25 cellular contexts compared by ENCODE assay signal in the genomic region with DNA sequence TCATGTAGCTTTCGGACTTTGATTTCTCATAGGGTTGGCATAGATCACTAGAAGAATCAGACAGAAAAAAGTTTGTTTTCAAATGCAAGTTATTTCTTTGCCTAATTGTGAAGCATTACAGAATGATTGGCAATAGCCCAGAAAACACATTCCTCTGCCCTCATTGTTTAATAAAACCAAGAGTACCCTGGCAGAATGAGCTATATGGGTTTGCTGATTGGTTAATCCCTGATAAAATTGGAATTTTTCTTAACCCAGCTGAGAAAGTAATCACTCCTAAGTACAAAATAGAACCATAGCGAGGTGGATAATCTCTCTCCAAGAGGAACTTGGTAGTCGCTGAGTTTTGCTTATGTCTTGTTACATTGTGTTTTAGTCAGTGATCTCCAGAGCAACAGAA. TPM values are rescaled to one million over a fixed set of nuclear protein-coding genes. Genes with fewer than 3 reads are reported as not detected.
DNase-seq lines count a peak whose midpoint lies in the region; ATAC-seq, FAIRE-seq and TF ChIP-seq lines count a peak whose summit lies in the region.
"Had no signal": no experiment of that assay in that cellular context is flagged by ENCODE, and none has a peak within 500 bp of the region (broad histone marks: within the 10 kb centered on the region; RNA-seq: fewer than 3 reads in every experiment).

No MANE protein-coding gene starts in this region.

- peaks cover 5% of the 10 kb centered on the region for H3K36me3 Mint-ChIP-seq in MCF 10A (ENCODE audit: insufficient read depth, unreplicated experiment)
- no peaks in the 10 kb centered on the region for H3K36me3 Mint-ChIP-seq in natural killer cell
- H3K36me3 Mint-ChIP-seq: IgD-negative memory B cell had no signal

- H3K4me1 Mint-ChIP-seq in MCF 10A (ENCODE audit: insufficient read depth, unreplicated experiment), result no peaks in the 10 kb centered on the region
- H3K4me1 Mint-ChIP-seq in natural killer cell, result no peaks in the 10 kb centered on the region

- no peak overlapping the region for H3K9ac ChIP-seq in mammary epithelial cell (ENCODE audit: insufficient read depth, low read length)
- H3K9ac ChIP-seq in fibroblast of lung (ENCODE audit: insufficient read depth, low read length), result no peak overlapping the region
- H3K9ac ChIP-seq: GM23248 had no signal

- H3K27me3 Mint-ChIP-seq in MCF 10A (ENCODE audit: insufficient read depth, unreplicated experiment) (no peaks in the 10 kb centered on the region), natural killer cell (ENCODE audit: low read depth in 2 of 2) (peaks cover 4 to 13% of the 10 kb centered on the region in 2 donors)

- H3K4me1 ChIP-seq in mammary epithelial cell (ENCODE audit: insufficient read depth, low read length) (no peaks in the 10 kb centered on the region), fibroblast of lung (ENCODE audit: control insufficient read depth, extremely low read depth, insufficient read depth, low read length) (no peaks in the 10 kb centered on the region)

- intact Hi-C loops in MCF 10A (cut with micrococcal nuclease), result no loop called here
- intact Hi-C loops in mammary epithelial cell (cut with micrococcal nuclease), result no loop called here
- intact Hi-C loops in natural killer cell (cut with micrococcal nuclease), result no loop called here

- in situ Hi-C loops in mammary epithelial cell (cut with MboI; ENCODE audit: low sequenced_read_pairs in 2 of 2), result no loop called here

- H3K9me3 ChIP-seq in mammary epithelial cell (replicated peaks; ENCODE audit: insufficient read depth, low read length) (no peaks in the 10 kb centered on the region), fibroblast of lung (ENCODE audit: control insufficient read depth, insufficient read depth, low read depth, low read length) (no peaks in the 10 kb centered on the region)

- WGBS in mammary epithelial cell (ENCODE audit: low coverage, missing lambda C conversion rate), result 66% methylated on average over 3 of the region's 3 CpGs

- FAIRE-seq in frontal cortex (lab: Jason Lieb, UNC), result no peak

- H3K4me3 ChIP-seq in mammary epithelial cell (replicated peaks in 1 of 3; ENCODE audit: insufficient read depth in 1 of 3, low read depth in 2 of 3, low read length in 3 of 3) (no peak overlapping the region), fibroblast of lung (replicated peaks in 1 of 4; ENCODE audit: control extremely low read depth in 1 of 4, insufficient read depth in 1 of 4, low read depth in 3 of 4, low read length in 4 of 4) (no peak overlapping the region)
- H3K4me3 ChIP-seq: GM23248 had no signal

- CTCF ChIA-PET in MCF 10A (lab: Yijun Ruan, JAX) (interaction anchor here (0.6 to 1.6 kb wide), 3 partner anchors 65 to 241 kb away, joined by 3 to 6 read pairs (median 3); no protein-coding TSS in a partner anchor), mammary epithelial cell (lab: Charles Lee; ENCODE audit: low non-redundant PET) (no interaction called here)

- H3K4me3 Mint-ChIP-seq in MCF 10A (ENCODE audit: unreplicated experiment) (no peak overlapping the region), natural killer cell (no peak overlapping the region)
- H3K4me3 Mint-ChIP-seq: H9, IgD-negative memory B cell had no signal

- H3K79me2 ChIP-seq in mammary epithelial cell (ENCODE audit: insufficient read depth, low read length) (no peaks in the 10 kb centered on the region), fibroblast of lung (ENCODE audit: control insufficient read depth, insufficient read depth, low read length) (no peaks in the 10 kb centered on the region)

- H3K27ac ChIP-seq in mammary epithelial cell (ENCODE audit: insufficient read depth, low read depth, low read length), result no peak overlapping the region
- no peak overlapping the region for H3K27ac ChIP-seq in fibroblast of lung (ENCODE audit: insufficient read depth, low read length)
- H3K27ac ChIP-seq: GM23248, RWPE1 had no signal

- POLR2A ChIA-PET in MCF 10A (lab: Yijun Ruan, JAX), result no interaction called here

- H3K27me3 ChIP-seq in mammary epithelial cell (ENCODE audit: insufficient read depth, low read length) (peaks cover 1% of the 10 kb centered on the region), fibroblast of lung (ENCODE audit: control insufficient read depth, insufficient read depth, low read length) (no peaks in the 10 kb centered on the region)

- no peaks in the 10 kb centered on the region for H3K9me3 Mint-ChIP-seq in MCF 10A (ENCODE audit: unreplicated experiment)
- H3K9me3 Mint-ChIP-seq in natural killer cell, result no peaks in the 10 kb centered on the region
- H3K9me3 Mint-ChIP-seq: H9, IgD-negative memory B cell had no signal

- H3K4me2 ChIP-seq in mammary epithelial cell (ENCODE audit: insufficient read depth, low read depth, low read length) (no peak overlapping the region), fibroblast of lung (ENCODE audit: extremely low read depth, insufficient read depth, low read length) (no peak overlapping the region)

- BruUV-seq in MCF 10A (replicated peaks; lab: Mats Ljungman, UMichigan), result no TSS peak
- no TSS peak for BruUV-seq in mammary epithelial cell (replicated peaks; lab: Mats Ljungman, UMichigan)

- H3K36me3 ChIP-seq in mammary epithelial cell (ENCODE audit: insufficient read depth, low read length), result no peaks in the 10 kb centered on the region
- H3K36me3 ChIP-seq in fibroblast of lung (ENCODE audit: control insufficient read depth, insufficient read depth, low read length), result no peaks in the 10 kb centered on the region

- peak overlapping the region; percentile 26 for H3K27ac Mint-ChIP-seq in MCF 10A (ENCODE audit: low read depth, unreplicated experiment)
- H3K27ac Mint-ChIP-seq in natural killer cell, result no peak overlapping the region
- H3K27ac Mint-ChIP-seq: H9, IgD-negative memory B cell had no signal

- no peak for DNase-seq in MCF 10A (ENCODE audit: unreplicated experiment)
- DNase-seq in mammary epithelial cell, result no peak
- DNase-seq in astrocyte of the hippocampus (ENCODE audit: low read depth, low spot score), result peak; percentile 65
- peak; percentile 47 to 72 for DNase-seq in fibroblast of lung (ENCODE audit: low read depth in 2 of 2)
- no peak for DNase-seq in DMS114 treated with DMSO at 0.1 percent for 48 hours (lab: John Stamatoyannopoulos, UW; ENCODE audit: unreplicated experiment)
- no peak for DNase-seq in frontal cortex (ENCODE audit: low spot score in 2 of 2)
- no peak for DNase-seq in foreskin melanocyte
- DNase-seq in natural killer cell, result no peak
- DNase-seq: 8988T, Calu3, DMS153, GM23248, H9, NCI-H1092, NCI-H1436, NCI-H187, NCI-H2081 treated with DMSO at 0.1 percent for 48 hours, NCI-H2171, NCI-H446 treated with DMSO at 0.1 percent for 48 hours, NCI-H526, NCI-H82, SHP77 had no signal

- TF ChIP-seq CTCF in MCF 10A (IDR thresholded peaks at IDR 0.05; ENCODE audit: unreplicated experiment) (no peak), mammary epithelial cell (conservative IDR thresholded peaks at IDR 0.05 in 1 of 2, IDR thresholded peaks at IDR 0.05 in 1 of 2; ENCODE audit: extremely low read depth in 1 of 2, insufficient read depth in 1 of 2, low read depth in 1 of 2, low read length in 2 of 2) (no peak), fibroblast of lung (conservative IDR thresholded peaks at IDR 0.05 in 1 of 2, IDR thresholded peaks at IDR 0.05 in 1 of 2; ENCODE audit: low read depth in 1 of 2, low read length in 2 of 2) (no peak), natural killer cell (IDR thresholded peaks at IDR 0.05) (no peak)

- ATAC-seq in natural killer cell, result no peak
- ATAC-seq: Panc1 had no signal

- dilution Hi-C loops in mammary epithelial cell (cut with HindIII; ENCODE audit: low sequenced_read_pairs), result no loop called here

- no peak overlapping the region for H2AFZ ChIP-seq in mammary epithelial cell (ENCODE audit: low read depth, low read length)
- no peak overlapping the region for H2AFZ ChIP-seq in fibroblast of lung (ENCODE audit: low read length)
- H2AFZ ChIP-seq: GM23248 had no signal

- no peaks in the 10 kb centered on the region for H4K20me1 ChIP-seq in mammary epithelial cell (ENCODE audit: insufficient read depth, low read length)
- no peaks in the 10 kb centered on the region for H4K20me1 ChIP-seq in fibroblast of lung (ENCODE audit: control insufficient read depth, extremely low read depth, insufficient read depth, low read length)

RNA-seq across cellular contexts. Expression of a gene that starts 30.9 kb away (rescaled TPM):
- total RNA-seq in MCF 10A (2022) (30.0 and 40.5 TPM in 2 replicates), mammary epithelial cell (10 to 100 TPM; 16.2 to 17.8 TPM), fibroblast of lung (3.1 and 28.4 TPM in 2 replicates), frontal cortex (4.5 TPM), natural killer cell (1 to 10 TPM in 1 of 3 donors, under 1 TPM in 2; 0.52 to 7.0 (median 0.89) TPM)
- polyA plus RNA-seq in mammary epithelial cell (7.5 TPM), fibroblast of lung (8.2 and 13.0 TPM in 2 replicates)
- polyA minus RNA-seq in mammary epithelial cell (6.7 TPM), fibroblast of lung (ENCODE audit: low replicate concordance) (32.7 TPM in 2 replicates)
- 9.7 and 9.8 TPM in 2 replicates for polyA plus RNA-seq in fibroblast of lung (2012)

Comparison
In these comparisons a context has a peak if more than half of its experiments do, and no peak if none do; other contexts are left out.
1. DNase-seq: peak in astrocyte of the hippocampus (single experiment) and fibroblast of lung (2 of 2); none in MCF 10A (single experiment), mammary epithelial cell (single experiment), DMS114 treated with DMSO at 0.1 percent for 48 hours (single experiment), frontal cortex (0 of 2), foreskin melanocyte (single experiment) and natural killer cell (single experiment).